ENCODE assay signal across 8 cellular contexts in the genomic region with DNA sequence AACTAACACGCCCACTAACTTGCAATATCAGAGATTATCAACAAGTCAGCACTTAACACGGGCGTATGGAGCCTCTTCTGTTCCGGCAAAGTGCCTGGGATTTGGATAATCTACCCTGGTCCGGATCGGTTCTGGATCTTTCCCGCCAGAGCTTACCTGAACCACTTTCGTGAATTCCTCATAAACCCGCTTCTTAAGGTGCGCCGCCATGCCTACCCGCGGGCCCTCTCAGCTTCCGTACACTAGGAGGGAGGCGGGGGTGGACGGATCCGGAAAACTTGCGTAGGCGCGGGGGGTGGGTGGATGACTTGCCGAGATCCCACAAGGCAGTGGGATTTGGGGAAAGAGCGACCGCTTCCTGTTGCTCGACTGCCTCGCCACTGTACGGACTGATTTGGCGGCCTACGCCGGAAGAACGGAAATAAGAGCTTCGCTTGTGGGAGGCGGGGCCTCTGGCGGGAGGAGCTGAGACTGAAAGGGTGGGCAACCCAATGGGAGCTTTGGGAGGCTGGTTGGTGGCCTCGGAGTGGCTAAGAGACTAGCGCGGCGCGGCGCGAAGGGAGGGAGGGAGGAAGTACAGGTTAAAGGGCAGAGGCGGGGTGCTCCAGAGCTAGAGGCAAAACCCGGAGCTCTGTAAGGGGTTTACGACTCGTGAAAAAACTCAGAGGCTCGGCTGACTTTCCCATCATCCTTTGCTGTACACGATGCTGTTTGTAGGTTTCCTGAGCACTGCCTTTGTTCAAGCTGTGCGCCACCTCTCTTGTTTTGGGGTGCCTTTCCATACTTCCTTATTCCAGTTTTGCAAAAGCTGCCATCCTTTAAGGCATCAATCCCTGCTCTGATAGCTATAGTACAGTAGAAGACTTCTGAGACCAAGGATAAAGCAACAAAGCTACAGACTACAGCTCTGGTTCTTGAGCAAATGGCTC. TPM values are rescaled to one million over a fixed set of nuclear protein-coding genes. Genes with fewer than 3 reads are reported as not detected.
DNase-seq lines count a peak whose midpoint lies in the region; ATAC-seq and TF ChIP-seq lines count a peak whose summit lies in the region.

INTS4 (minus strand) TSS at position 235 of the 929 bp plus-strand sequence; CDS start at position 210, 25 bp downstream.

- H3K4me1 Mint-ChIP-seq in T-helper 1 cell treated with Interleukin-12 subunit alpha and Interleukin-12 subunit beta and Interleukin-4 antibody, amounts not matched to agents 30 μg/mL and 1 μg/mL, for 36 hours (ENCODE audit: low read depth): peaks cover 14% of the 10 kb centered on the region

- no peaks in the 10 kb centered on the region for H3K27me3 Mint-ChIP-seq in T-helper 1 cell treated with Interleukin-12 subunit alpha and Interleukin-12 subunit beta and Interleukin-4 antibody, amounts not matched to agents 30 μg/mL and 1 μg/mL, for 36 hours (ENCODE audit: low read depth)

- peaks cover 6 to 30% (median 21%) of the 10 kb centered on the region in 9 donors for H3K4me1 ChIP-seq in heart right ventricle
- H3K4me1 ChIP-seq in upper lobe of left lung: peaks cover 10 to 22% (median 16%) of the 10 kb centered on the region in 4 donors

- peak in 1 of 4 donors; percentile 41 for TF ChIP-seq EP300 in upper lobe of left lung (IDR thresholded peaks at IDR 0.05)

- peak; percentile 90 for DNase-seq in GM13977 (ENCODE audit: low spot score)
- DNase-seq in NCI-H1694 (lab: John Stamatoyannopoulos, UW): peak; percentile 98
- DNase-seq in amniotic stem cell (lab: John Stamatoyannopoulos, UW): peak; percentile 99
- DNase-seq in heart right ventricle: peak; percentile 99
- DNase-seq in posterior cingulate gyrus: peak; percentile 98 to 100 (median 99)
- DNase-seq in upper lobe of left lung: peak; percentile 97 to 99

- TF ChIP-seq CTCF in GM13977 (IDR thresholded peaks at IDR 0.05; ENCODE audit: extremely low read depth, insufficient read depth, missing control alignments) (no peak), heart right ventricle (IDR thresholded peaks at IDR 0.05) (no peak), upper lobe of left lung (IDR thresholded peaks at IDR 0.05) (peak in 1 of 6 experiments; percentile 4)

- in situ Hi-C loops in GM13977 (cut with MboI; ENCODE audit: low pct_unique_long_range_greater_than_20kb, low sequenced_read_pairs, unreplicated experiment): no loop called here

- H3K4me3 ChIP-seq in heart right ventricle (peak within 1 kb of the TSS; percentile 52 to 79 (median 72)), upper lobe of left lung (peak within 1 kb of the TSS; percentile 51 to 69 (median 62))

- no peaks in the 10 kb centered on the region for H3K27me3 ChIP-seq in heart right ventricle
- no peaks in the 10 kb centered on the region for H3K27me3 ChIP-seq in upper lobe of left lung

- intact Hi-C loops in heart right ventricle (cut with DNase I): loop anchor here in 9 of 10 donors (1.0 to 10.0 kb wide), 7 partner anchors 50 to 174 kb away; partner anchors contain the start of genes RSF1 (in 7 of the 9) and AAMDC (in 6 of the 9)
- intact Hi-C loops in posterior cingulate gyrus (cut with DNase I): loop anchor here (1.0 to 5.0 kb wide), 4 partner anchors 36 to 193 kb away; partner anchors contain the start of genes KCTD21, RSF1 and USP35

- H3K9me3 ChIP-seq in heart right ventricle: no peaks in the 10 kb centered on the region
- H3K9me3 ChIP-seq in upper lobe of left lung: no peaks in the 10 kb centered on the region

- no peaks in the 10 kb centered on the region for H3K9me3 Mint-ChIP-seq in T-helper 1 cell treated with Interleukin-12 subunit alpha and Interleukin-12 subunit beta and Interleukin-4 antibody, amounts not matched to agents 30 μg/mL and 1 μg/mL, for 36 hours

- H3K27ac ChIP-seq in heart right ventricle (peak within 1 kb of the TSS in 9 of 10 donors; percentile 60 to 91 (median 86)), upper lobe of left lung (peak within 1 kb of the TSS; percentile 75 to 90 (median 80))

- H3K36me3 ChIP-seq in heart right ventricle (peaks cover 0 to 18% (median 7%) of the 10 kb centered on the region in 9 donors), upper lobe of left lung (peaks cover 0 to 17% (median 5%) of the 10 kb centered on the region in 4 donors)

- ATAC-seq in HG02884 (IDR thresholded peaks at IDR 0.05; ENCODE audit: unreplicated experiment): peak; percentile 99
- peak; percentile 98 to 99 (median 99) for ATAC-seq in heart right ventricle
- ATAC-seq in upper lobe of left lung (ENCODE audit: low FRiP score in 2 of 2): peak; percentile 100

- peak within 1 kb of the TSS; percentile 88 for H3K4me3 Mint-ChIP-seq in T-helper 1 cell treated with Interleukin-12 subunit alpha and Interleukin-12 subunit beta and Interleukin-4 antibody, amounts not matched to agents 30 μg/mL and 1 μg/mL, for 36 hours

- peak in 1 of 4 donors; percentile 59 for TF ChIP-seq POLR2A in upper lobe of left lung (IDR thresholded peaks at IDR 0.05)

- peaks cover 1% of the 10 kb centered on the region for H3K36me3 Mint-ChIP-seq in T-helper 1 cell treated with Interleukin-12 subunit alpha and Interleukin-12 subunit beta and Interleukin-4 antibody, amounts not matched to agents 30 μg/mL and 1 μg/mL, for 36 hours (ENCODE audit: low read depth)

- H3K27ac Mint-ChIP-seq in T-helper 1 cell treated with Interleukin-12 subunit alpha and Interleukin-12 subunit beta and Interleukin-4 antibody, amounts not matched to agents 30 μg/mL and 1 μg/mL, for 36 hours: peak within 1 kb of the TSS; percentile 84

- WGBS in heart right ventricle, 2 donors: 0 to 1% methylated on average over 47 of the region's 47 CpGs
- WGBS in upper lobe of left lung, 2 donors: 0 to 1% methylated on average over 21 to 47 of the region's 47 CpGs

RNA-seq across cellular contexts. Expression of gene INTS4, which starts in this region (rescaled TPM):
- 10 to 100 TPM; 12.2 to 20.2 (median 16.8) TPM for total RNA-seq in heart right ventricle
- 10 to 100 TPM; 12.8 to 14.9 TPM for polyA plus RNA-seq in heart right ventricle
- total RNA-seq in upper lobe of left lung: 10 to 100 TPM; 15.3 to 58.7 (median 28.8) TPM

Comparison
In these comparisons a context has a peak if more than half of its experiments do, and no peak if none do; other contexts are left out.
1. Peak in every context shown above with its lines: DNase-seq, ATAC-seq, H3K4me3 ChIP-seq and H3K27ac ChIP-seq.